28 cellular contexts compared by ENCODE assay signal in the genomic region with DNA sequence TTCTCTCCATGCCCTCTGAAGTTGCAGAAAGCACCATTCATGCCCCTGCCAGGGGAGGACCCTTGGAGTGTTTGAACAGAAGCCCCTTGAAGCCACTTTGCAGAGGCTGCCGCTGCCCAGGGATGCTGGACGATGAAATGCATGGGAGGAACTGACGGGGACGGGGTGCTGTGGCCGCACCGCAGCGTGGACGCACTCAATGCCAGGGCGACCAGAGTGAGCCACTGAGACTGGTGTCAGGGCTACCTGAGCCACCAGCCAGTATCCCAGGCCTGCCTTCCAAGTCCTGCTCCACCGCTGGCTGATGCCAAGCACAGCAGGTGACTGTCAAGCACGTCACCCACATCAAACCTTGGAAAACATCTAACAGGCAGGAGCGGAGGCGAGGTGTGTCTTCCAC. TPM values are rescaled to one million over a fixed set of nuclear protein-coding genes. Genes with fewer than 3 reads are reported as not detected.
DNase-seq lines count a peak whose midpoint lies in the region; ATAC-seq, FAIRE-seq and TF ChIP-seq lines count a peak whose summit lies in the region.
"Had no signal": no experiment of that assay in that cellular context is flagged by ENCODE, and none has a peak within 500 bp of the region (broad histone marks: within the 10 kb centered on the region; RNA-seq: fewer than 3 reads in every experiment).

No MANE protein-coding gene starts in this region.

- H3K27me3 ChIP-seq in neuronal stem cell (ENCODE audit: control insufficient read depth in 3 of 3, insufficient read depth in 3 of 3, low read depth in 1 of 3, low read length in 3 of 3) (no peaks in the 10 kb centered on the region), HepG2 (ENCODE audit: control insufficient read depth in 1 of 2, insufficient read depth in 2 of 2, low read length in 2 of 2) (peaks cover 6 to 71% of the 10 kb centered on the region in 2 experiments; a peak in 4 of 5 replicates)
- H3K27me3 ChIP-seq: BE2C, BLaER1 had no signal

- H3K4me3 ChIP-seq in neuronal stem cell (ENCODE audit: low read length in 2 of 2) (peak overlapping the region in 1 of 2 donors; percentile 53), HepG2 (replicated peaks in 1 of 3; ENCODE audit: insufficient read depth in 1 of 3, low read depth in 2 of 3, low read length in 3 of 3) (no peak overlapping the region)
- H3K4me3 ChIP-seq: BLaER1 had no signal

- H3K23ac ChIP-seq in neuronal stem cell (ENCODE audit: low read depth, low read length, poor library complexity): peak overlapping the region; percentile 9

- POLR2A ChIA-PET in WTC11 (lab: Charles Lee) (interaction anchor here (1.1 kb wide), 1 partner anchor 16 kb away, joined by 3 read pairs; no protein-coding TSS in a partner anchor), HepG2 (lab: Yijun Ruan, JAX) (no interaction called here)

- FAIRE-seq in urothelium cell line (lab: Jason Lieb, UNC) (peak; percentile 13), HepG2 (lab: Jason Lieb, UNC) (no peak)
- FAIRE-seq: A204.1, GM12891, GM19239 had no signal

- no peak overlapping the region for H3K4ac ChIP-seq in neuronal stem cell (ENCODE audit: low read length)

- in situ Hi-C loops in HepG2 (cut with HindIII; ENCODE audit: extremely low pct_ligation_motif_present, low pct_unique_long_range_greater_than_20kb): no loop called here

- peaks cover 55% of the 10 kb centered on the region for H3K4me1 Mint-ChIP-seq in WTC11
- H3K4me1 Mint-ChIP-seq: CD14-positive monocyte; CD4-positive, CD25-positive, alpha-beta regulatory T cell; CD8-positive, alpha-beta memory T cell had no signal

- no peak overlapping the region for H4K91ac ChIP-seq in neuronal stem cell (ENCODE audit: low read depth, low read length, poor library complexity)

- H2AK5ac ChIP-seq in neuronal stem cell (ENCODE audit: low read depth, low read length): no peak overlapping the region

- H3K9me3 Mint-ChIP-seq in WTC11: no peaks in the 10 kb centered on the region
- H3K9me3 Mint-ChIP-seq: CD4-positive, alpha-beta memory T cell; CD4-positive, CD25-positive, alpha-beta regulatory T cell; CD8-positive, alpha-beta memory T cell had no signal

- no peak overlapping the region for H2BK5ac ChIP-seq in neuronal stem cell (ENCODE audit: low read length)

- TF ChIP-seq EP300 in HepG2 (IDR thresholded peaks at IDR 0.05; ENCODE audit: low read depth in 2 of 2, low read length in 2 of 2) (no peak), HepG2 (CRISPR knock-in tag; IDR thresholded peaks at IDR 0.05; ENCODE audit: borderline replicate concordance) (no peak)

- no peak for DNase-seq in WTC11 (ENCODE audit: low spot score)
- DNase-seq in neuronal stem cell (ENCODE audit: low spot score): no peak
- no peak for DNase-seq in urothelium cell line (ENCODE audit: low spot score)
- DNase-seq in activated CD4-positive, alpha-beta T cell treated with anti-CD3 and anti-CD28 coated beads for 4 hours: no peak
- DNase-seq in HepG2 (ENCODE audit: low spot score): no peak
- no peak for DNase-seq in GM10266 (ENCODE audit: extremely low spot score)
- DNase-seq: 8988T; ACHN; BE2C; C1 segment of cervical spinal cord; CD4-positive, alpha-beta memory T cell; CD4-positive, CD25-positive, alpha-beta regulatory T cell; CD8-positive, alpha-beta memory T cell; COR-L47; DMS 273 treated with DMSO at 0.1 percent for 48 hours; DMS153; DMS53; DMS79; DND-41; EL; GDM1 had no signal

- no peak overlapping the region for H3K4me3 Mint-ChIP-seq in WTC11
- H3K4me3 Mint-ChIP-seq: CD14-positive monocyte; CD4-positive, alpha-beta memory T cell; CD4-positive, CD25-positive, alpha-beta regulatory T cell; CD8-positive, alpha-beta memory T cell had no signal

- H3K36me3 ChIP-seq in neuronal stem cell (replicated peaks in 1 of 2; ENCODE audit: control insufficient read depth in 2 of 2, insufficient read depth in 2 of 2, low read length in 2 of 2) (peaks cover 20 to 91% of the 10 kb centered on the region in 2 donors), HepG2 (replicated peaks in 1 of 2; ENCODE audit: control insufficient read depth in 1 of 2, insufficient read depth in 2 of 2, low read length in 2 of 2) (no peaks in the 10 kb centered on the region)
- H3K36me3 ChIP-seq: BLaER1 had no signal

- H3K36me3 Mint-ChIP-seq in WTC11: peaks cover 50% of the 10 kb centered on the region
- H3K36me3 Mint-ChIP-seq: CD14-positive monocyte; CD4-positive, alpha-beta memory T cell; CD4-positive, CD25-positive, alpha-beta regulatory T cell; CD8-positive, alpha-beta memory T cell had no signal

- H3K9ac ChIP-seq in neuronal stem cell (ENCODE audit: low read depth, low read length, poor library complexity) (no peak overlapping the region), HepG2 (ENCODE audit: insufficient read depth, low read depth, low read length) (no peak overlapping the region)
- H3K9ac ChIP-seq: BLaER1 had no signal

- H3K79me1 ChIP-seq in neuronal stem cell (ENCODE audit: low read depth, low read length): peaks cover 49% of the 10 kb centered on the region

- CTCF ChIA-PET in WTC11 (lab: Charles Lee) (interaction anchor here (1.2 kb wide), 1 partner anchor 16 kb away, joined by 3 read pairs; no protein-coding TSS in a partner anchor), HepG2 (lab: Yijun Ruan, JAX; ENCODE audit: low intra/inter-chr PET ratio, low total read pairs) (no interaction called here)

- peaks cover 5% of the 10 kb centered on the region; the same call in 1 of the 2 replicates for H4K20me1 ChIP-seq in HepG2 (ENCODE audit: insufficient read depth, low read length)

- peak overlapping the region; percentile 1 for H3K14ac ChIP-seq in neuronal stem cell (ENCODE audit: low read length)

- no peak overlapping the region for H2BK12ac ChIP-seq in neuronal stem cell (ENCODE audit: low read length)

- H3K27ac ChIP-seq in VCaP (peak overlapping the region; percentile 95), neuronal stem cell (replicated peaks; ENCODE audit: low read length) (no peak overlapping the region), HepG2 (ENCODE audit: extremely low read length, insufficient read depth, low read length) (no peak overlapping the region)
- H3K27ac ChIP-seq: BLaER1 had no signal

- WGBS in neuronal stem cell (ENCODE audit: extremely low coverage in 2 of 2, insufficient read length in 2 of 2, insufficient replicate concordance in 1 of 2), 2 donors: no CpG with 5 or more reads among the region's 13 CpGs
- WGBS in HepG2 (ENCODE audit: low lambda C conversion rate): 10% methylated on average over 5 of the region's 13 CpGs

- TF ChIP-seq CTCF in VCaP (conservative IDR thresholded peaks at IDR 0.05) (no peak), WTC11 (IDR thresholded peaks at IDR 0.05) (no peak), HepG2 (CRISPR knock-in tag; IDR thresholded peaks at IDR 0.05) (no peak), GM10266 (IDR thresholded peaks at IDR 0.05; ENCODE audit: control insufficient read depth, insufficient read depth, low read depth, missing control alignments) (no peak)

- no peak for TF ChIP-seq POLR2A in HepG2 (IDR thresholded peaks at IDR 0.05; ENCODE audit: insufficient read depth in 1 of 2, low read depth in 2 of 2, low read length in 2 of 2)

- BruUV-seq in HepG2 (replicated peaks; lab: Mats Ljungman, UMichigan): no TSS peak

- H3K79me2 ChIP-seq in HepG2 (ENCODE audit: insufficient read depth, low read length): no peaks in the 10 kb centered on the region

- H3K4me1 ChIP-seq in neuronal stem cell (ENCODE audit: control insufficient read depth in 2 of 2, insufficient read depth in 1 of 2, low read depth in 1 of 2, low read length in 2 of 2) (peaks cover 0 to 10% of the 10 kb centered on the region in 2 donors), HepG2 (ENCODE audit: insufficient read depth, low read length) (no peaks in the 10 kb centered on the region)

- H3K27me3 Mint-ChIP-seq in WTC11 (ENCODE audit: low read depth): no peaks in the 10 kb centered on the region

- no peak overlapping the region for H2BK15ac ChIP-seq in neuronal stem cell (ENCODE audit: low read length)

- ATAC-seq in WTC11 (no peak), HepG2 (no peak)

- no peak overlapping the region for H4K8ac ChIP-seq in neuronal stem cell (ENCODE audit: low read depth, low read length)

- H3K9me3 ChIP-seq in neuronal stem cell (replicated peaks in 1 of 2; ENCODE audit: control insufficient read depth in 2 of 2, insufficient read depth in 1 of 2, low read depth in 1 of 2, low read length in 2 of 2): peaks cover 0 to 5% of the 10 kb centered on the region in 2 donors
- no peaks in the 10 kb centered on the region for H3K9me3 ChIP-seq in HepG2 (ENCODE audit: low read length)
- H3K9me3 ChIP-seq: BE2C, BLaER1 had no signal

- peak overlapping the region; percentile 32; the same call in 1 of the 2 replicates for H3K27ac Mint-ChIP-seq in WTC11
- H3K27ac Mint-ChIP-seq: CD14-positive monocyte; CD4-positive, alpha-beta memory T cell; CD4-positive, CD25-positive, alpha-beta regulatory T cell; CD8-positive, alpha-beta memory T cell had no signal

- TF ChIP-seq RAD21 in HepG2 (CRISPR knock-in tag; IDR thresholded peaks at IDR 0.05): no peak

- H3K18ac ChIP-seq in neuronal stem cell (ENCODE audit: low read length): peak overlapping the region; percentile 74

- no peak overlapping the region for H2AFZ ChIP-seq in neuronal stem cell (ENCODE audit: low read length)
- H2AFZ ChIP-seq in HepG2 (ENCODE audit: low read length): no peak overlapping the region

- H2BK120ac ChIP-seq in neuronal stem cell (ENCODE audit: low read depth, low read length): no peak overlapping the region

- intact Hi-C loops in HepG2 (cut with micrococcal nuclease; ENCODE audit: unreplicated experiment): no loop called here

- H3K4me2 ChIP-seq in neuronal stem cell (ENCODE audit: insufficient read depth, low read length, poor library complexity, severe bottlenecking): no peak overlapping the region
- no peak overlapping the region for H3K4me2 ChIP-seq in HepG2 (ENCODE audit: low read depth, low read length)
- H3K4me2 ChIP-seq: BLaER1 had no signal

RNA-seq across cellular contexts. Expression of a gene that starts 17.6 kb away (rescaled TPM):
- total RNA-seq in WTC11 (2021): 90.6 to 107 TPM (median 92.5 TPM) in 3 replicates
- 17.7 TPM for polyA plus RNA-seq in neuronal stem cell (2013, experiment 1 of 2)
- polyA plus RNA-seq in neuronal stem cell (2013, experiment 2 of 2): 21.4 TPM
- not detected in 2 replicates for total RNA-seq in HepG2 (2016; rRNA removed; fragmentation: Illumina TruSeq; extraction: Trizol)
- total RNA-seq in HepG2 (2016; cell fraction: cytosol; rRNA removed; fragmentation: Illumina TruSeq; extraction: Trizol; ENCODE audit: low read depth): not detected in 2 replicates
- total RNA-seq in HepG2 (2016; cell fraction: insoluble cytoplasmic fraction; rRNA removed; fragmentation: Illumina TruSeq; extraction: Trizol): not detected in 2 replicates
- not detected in 2 replicates for total RNA-seq in HepG2 (2016; cell fraction: membrane; rRNA removed; fragmentation: Illumina TruSeq; extraction: Trizol)
- not detected in 2 replicates for total RNA-seq in HepG2 (2016; cell fraction: nucleus; rRNA removed; fragmentation: Illumina TruSeq; extraction: Trizol)
- polyA plus RNA-seq in HepG2 (2011; rRNA removed): not detected in 2 replicates
- polyA plus RNA-seq in HepG2 (2011; cell fraction: cytosol; rRNA removed): not detected in 2 replicates
- not detected in 2 replicates for polyA plus RNA-seq in HepG2 (2011; cell fraction: nucleus; rRNA removed)
- not detected in 2 replicates for polyA plus RNA-seq in HepG2 (2012)
- not detected in 2 replicates for polyA plus RNA-seq in HepG2 (2016; cell fraction: cytosol; fragmentation: Illumina TruSeq; extraction: Trizol; ENCODE audit: low read depth)
- polyA plus RNA-seq in HepG2 (2016; cell fraction: insoluble cytoplasmic fraction; fragmentation: Illumina TruSeq; extraction: Trizol; ENCODE audit: low read depth): not detected in 2 replicates
- not detected in 2 replicates for polyA plus RNA-seq in HepG2 (2016; cell fraction: membrane; fragmentation: Illumina TruSeq; extraction: Trizol; ENCODE audit: low read depth)
- not detected in 2 replicates for polyA plus RNA-seq in HepG2 (2016; cell fraction: nucleus; fragmentation: Illumina TruSeq; extraction: Trizol; ENCODE audit: insufficient read depth, low read depth)
- 0.05 TPM in 1 of 2 replicates, not detected in the other for polyA minus RNA-seq in HepG2 (2011; rRNA and poly(A)+ RNA removed; ENCODE audit: low replicate concordance)
- polyA minus RNA-seq in HepG2 (2011; cell fraction: cytosol; rRNA and poly(A)+ RNA removed): not detected in 2 replicates
- not detected in 2 replicates for polyA minus RNA-seq in HepG2 (2011; cell fraction: nucleus; rRNA and poly(A)+ RNA removed)
- total RNA-seq: CD4-positive, alpha-beta memory T cell; CD4-positive, CD25-positive, alpha-beta regulatory T cell; CD8-positive, alpha-beta memory T cell had no signal
- polyA plus RNA-seq: AG04450; CD14-positive monocyte; CD4-positive, alpha-beta memory T cell; CD4-positive, CD25-positive, alpha-beta regulatory T cell; CD8-positive, alpha-beta memory T cell had no signal

Comparison
In these comparisons a context has a peak if more than half of its experiments do, and no peak if none do; other contexts are left out.
1. RNA of a gene that starts 17.6 kb away (total RNA-seq): 90.6 to 107 TPM in WTC11; not detected in HepG2; every median in the first group is over 10 times any median in the second.